In genomic region chr7:151426906-151427704, GRCh38 we compare ENCODE assay signal across 16 cellular contexts. TPM values are rescaled to one million over a fixed set of nuclear protein-coding genes. Genes with fewer than 3 reads are reported as not detected.
DNase-seq lines count a peak whose midpoint lies in the region; ATAC-seq and TF ChIP-seq lines count a peak whose summit lies in the region.
"Had no signal": no experiment of that assay in that cellular context is flagged by ENCODE, and none has a peak within 500 bp of the region (broad histone marks: within the 10 kb centered on the region; RNA-seq: fewer than 3 reads in every experiment).

No MANE protein-coding gene starts in this region.

- no peak overlapping the region for H3K4me3 ChIP-seq in left ventricle myocardium inferior
- H3K4me3 ChIP-seq in coronary artery = peak overlapping the region; percentile 32
- H3K4me3 ChIP-seq in ovary = no peak overlapping the region
- H3K4me3 ChIP-seq in aorta (ENCODE audit: low read length in 2 of 2) = no peak overlapping the region
- no peak overlapping the region for H3K4me3 ChIP-seq in mucosa of descending colon
- H3K4me3 ChIP-seq: K562, right lobe of liver, SJCRH30 had no signal

- no peaks in the 10 kb centered on the region for H3K36me3 ChIP-seq in left ventricle myocardium inferior
- no peaks in the 10 kb centered on the region for H3K36me3 ChIP-seq in ovary
- H3K36me3 ChIP-seq in aorta (ENCODE audit: control insufficient read depth in 1 of 2, insufficient read depth in 2 of 2, low read length in 1 of 2) = no peaks in the 10 kb centered on the region
- no peaks in the 10 kb centered on the region for H3K36me3 ChIP-seq in mucosa of descending colon (ENCODE audit: low read depth)
- H3K36me3 ChIP-seq: right lobe of liver, SJCRH30 had no signal

- H3K4me1 ChIP-seq in left ventricle myocardium inferior (peaks cover 5% of the 10 kb centered on the region), ovary (ENCODE audit: insufficient read depth) (peaks cover 5% of the 10 kb centered on the region), aorta (ENCODE audit: control insufficient read depth in 1 of 2, insufficient read depth in 2 of 2, low read length in 2 of 2) (no peaks in the 10 kb centered on the region), mucosa of descending colon (ENCODE audit: low read depth) (peaks cover 4% of the 10 kb centered on the region)
- H3K4me1 ChIP-seq: foreskin keratinocyte, right lobe of liver had no signal

- WGBS in ovary, 3 donors = 75 to 76% (median 76%) methylated on average over 22 to 23 of the region's 23 CpGs
- WGBS in aorta, 2 donors = 68 to 73% methylated on average over 22 to 23 of the region's 23 CpGs

- ATAC-seq in aorta (ENCODE audit: low FRiP score) (peak; percentile 22), mucosa of descending colon (no peak)
- ATAC-seq: activated CD8-positive, alpha-beta memory T cell treated with anti-CD3 and anti-CD28 coated beads, Interleukin-2, amount 10 ng/mL, durations not matched to agents 7 days and 5 days; foreskin keratinocyte; K562 had no signal

- DNase-seq in left ventricle myocardium inferior = no peak
- no peak for DNase-seq in cardiac septum (ENCODE audit: low spot score)
- no peak for DNase-seq in coronary artery (ENCODE audit: low spot score)
- DNase-seq in ovary = peak in 3 of 5 donors; percentile 45 to 69 (median 55)
- DNase-seq in aorta = peak in 1 of 2 donors; percentile 47
- no peak for DNase-seq in mucosa of descending colon
- no peak for DNase-seq in NCI-H1436 treated with DMSO at 0.1 percent for 48 hours (lab: John Stamatoyannopoulos, UW)
- DNase-seq in GM10266 (ENCODE audit: extremely low spot score) = no peak
- DNase-seq: activated CD8-positive, alpha-beta memory T cell treated with anti-CD3 and anti-CD28 coated beads, Interleukin-2, amount 10 ng/mL, durations not matched to agents 7 days and 5 days; activated naive CD8-positive, alpha-beta T cell treated with anti-CD3 and anti-CD28 coated beads, Interleukin-2, amount 10 ng/mL, durations not matched to agents 7 days and 5 days; foreskin keratinocyte; NCI-H146; NCI-H748 treated with DMSO at 0.1 percent for 48 hours had no signal

- intact Hi-C loops in left ventricle myocardium inferior (cut with micrococcal nuclease) = no loop called here
- intact Hi-C loops in cardiac septum (cut with DNase I) = no loop called here
- intact Hi-C loops in ovary (cut with DNase I) = no loop called here
- intact Hi-C loops in aorta (cut with DNase I) = no loop called here
- intact Hi-C loops in mucosa of descending colon (cut with DNase I, micrococcal nuclease) = no loop called here

- H3K27ac ChIP-seq in left ventricle myocardium inferior (replicated peaks) (peak overlapping the region; percentile 31), coronary artery (peak overlapping the region; percentile 56 to 71), ovary (peak overlapping the region; percentile 62 to 82), aorta (ENCODE audit: low read depth in 1 of 2, low read length in 2 of 2) (no peak overlapping the region)
- H3K27ac ChIP-seq: foreskin keratinocyte, right lobe of liver, SJCRH30 had no signal

- no peak for TF ChIP-seq POLR2A in ovary (IDR thresholded peaks at IDR 0.05)

- H3K9me3 ChIP-seq in left ventricle myocardium inferior (replicated peaks) (no peaks in the 10 kb centered on the region), ovary (no peaks in the 10 kb centered on the region), aorta (ENCODE audit: control insufficient read depth, low read length) (no peaks in the 10 kb centered on the region), mucosa of descending colon (no peaks in the 10 kb centered on the region)
- H3K9me3 ChIP-seq: right lobe of liver had no signal

- TF ChIP-seq CTCF in left ventricle myocardium inferior (IDR thresholded peaks at IDR 0.05; ENCODE audit: borderline replicate concordance) (no peak), coronary artery (IDR thresholded peaks at IDR 0.05) (no peak), ovary (IDR thresholded peaks at IDR 0.05) (no peak), mucosa of descending colon (IDR thresholded peaks at IDR 0.05) (no peak), GM10266 (IDR thresholded peaks at IDR 0.05; ENCODE audit: control insufficient read depth, insufficient read depth, low read depth, missing control alignments) (no peak)

- no peak for TF ChIP-seq EP300 in ovary (IDR thresholded peaks at IDR 0.05)

- peaks cover 11% of the 10 kb centered on the region for H3K27me3 ChIP-seq in left ventricle myocardium inferior (ENCODE audit: low read depth)
- no peaks in the 10 kb centered on the region for H3K27me3 ChIP-seq in ovary
- H3K27me3 ChIP-seq in aorta (ENCODE audit: control insufficient read depth in 1 of 2, insufficient read depth in 2 of 2, low read length in 1 of 2) = no peaks in the 10 kb centered on the region
- H3K27me3 ChIP-seq: right lobe of liver had no signal

RNA-seq across cellular contexts. Expression of gene CRYGN, which starts 12.8 kb away (rescaled TPM):
- 0.41 TPM for total RNA-seq in left ventricle myocardium inferior
- not detected for total RNA-seq in cardiac septum
- total RNA-seq in ovary = 1 to 10 TPM in 2 of 7 donors, under 1 TPM in 3, not detected in 2; 0.43 to 2.3 (median 0.95) TPM
- polyA plus RNA-seq in ovary = under 1 TPM; 0.24 to 0.53 TPM
- total RNA-seq in aorta = 1 to 10 TPM in 1 of 2 donors, under 1 TPM in 1; 0.84 to 1.7 TPM
- 1 to 10 TPM in 1 of 2 donors, under 1 TPM in 1; 0.56 to 1.4 TPM for polyA plus RNA-seq in aorta
- under 1 TPM in 1 of 3 donors, not detected in 2; 0.51 TPM for total RNA-seq in mucosa of descending colon
- total RNA-seq: activated CD8-positive, alpha-beta memory T cell treated with anti-CD3 and anti-CD28 coated beads, Interleukin-2, amount 10 ng/mL, durations not matched to agents 7 days and 5 days; foreskin keratinocyte; K562; right lobe of liver; SJCRH30 had no signal
- polyA plus RNA-seq: foreskin keratinocyte, K562 had no signal

RNA-seq across cellular contexts. Expression of gene WDR86, which starts 17.3 kb away (rescaled TPM):
- total RNA-seq in left ventricle myocardium inferior (0.16 TPM), cardiac septum (not detected), ovary (10 to 100 TPM in 5 of 7 donors, 1 to 10 TPM in 2; 1.2 to 43.4 (median 19.4) TPM), aorta (1 to 10 TPM; 2.8 to 4.4 TPM), mucosa of descending colon (10 to 100 TPM in 1 of 3 donors, 1 to 10 TPM in 1, under 1 TPM in 1; 0.38 to 16.6 (median 1.2) TPM)
- polyA plus RNA-seq in ovary (1 to 10 TPM in 1 of 2 donors, under 1 TPM in 1; 0.77 to 3.1 TPM), aorta (under 1 TPM in 1 of 2 donors, not detected in 1; 0.18 TPM)
- total RNA-seq: foreskin keratinocyte, K562 had no signal
- polyA plus RNA-seq: foreskin keratinocyte had no signal

Comparison
In these comparisons a context has a peak if more than half of its experiments do, and no peak if none do; other contexts are left out.
1. DNase-seq: peak in ovary (3 of 5); none in left ventricle myocardium inferior (single experiment), cardiac septum (single experiment), coronary artery (single experiment), mucosa of descending colon (0 of 3), NCI-H1436 treated with DMSO at 0.1 percent for 48 hours (single experiment) and GM10266 (single experiment).
2. H3K27ac ChIP-seq: peak in left ventricle myocardium inferior (single experiment), coronary artery (2 of 2) and ovary (2 of 2); none in aorta (0 of 2).